ENCODE assay signal across 8 cellular contexts in genomic region chr16:636206-637080, GRCh38. TPM values are rescaled to one million over a fixed set of nuclear protein-coding genes. Genes with fewer than 3 reads are reported as not detected.
DNase-seq lines count a peak whose midpoint lies in the region; ATAC-seq and TF ChIP-seq lines count a peak whose summit lies in the region.

Gene METTL26 (minus strand): TSS chr16:636305. CDS start chr16:636290, 15 bp downstream.

- peak within 1 kb of the TSS; percentile 98 for H3K4me2 ChIP-seq in osteoblast (ENCODE audit: insufficient read depth, low read length)

- TF ChIP-seq CTCF in osteoblast (IDR thresholded peaks at IDR 0.05; ENCODE audit: extremely low read depth, low read depth, low read length) (no peak), testis (IDR thresholded peaks at IDR 0.05) (peak in 1 of 3 experiments; percentile 14)

- H3K27ac Mint-ChIP-seq in activated naive CD4-positive, alpha-beta T cell treated with anti-CD3 and anti-CD28 coated beads, Interleukin-2, amount 50 U/mL, for 72 hours = peak within 1 kb of the TSS; percentile 99 to 100

- peaks cover 4% of the 10 kb centered on the region for H4K20me1 ChIP-seq in osteoblast (ENCODE audit: insufficient read depth, low read length)

- 0 to 1% methylated on average over 26 to 83 of the region's 91 CpGs for WGBS in testis, 2 donors

- peak; percentile 65 for TF ChIP-seq POLR2A in GM10847 (IDR thresholded peaks at IDR 0.05; ENCODE audit: extremely low read depth, insufficient read length)
- TF ChIP-seq POLR2A in testis (IDR thresholded peaks at IDR 0.05) = peak; percentile 40

- H3K27ac ChIP-seq in osteoblast (ENCODE audit: low read depth, low read length) (peak within 1 kb of the TSS; percentile 86), testis (peak within 1 kb of the TSS; percentile 91 to 97)

- no peaks in the 10 kb centered on the region for H3K9me3 Mint-ChIP-seq in activated naive CD4-positive, alpha-beta T cell treated with anti-CD3 and anti-CD28 coated beads, Interleukin-2, amount 50 U/mL, for 72 hours

- H3K4me3 ChIP-seq in osteoblast (ENCODE audit: insufficient read depth, low read length) = peak within 1 kb of the TSS; percentile 90
- peak within 1 kb of the TSS; percentile 75 to 90 for H3K4me3 ChIP-seq in testis

- H3K79me2 ChIP-seq in osteoblast (ENCODE audit: insufficient read depth, low read length) = peaks cover 14% of the 10 kb centered on the region

- intact Hi-C loops in testis (cut with DNase I; ENCODE audit: low total_unique reads) = loop anchor here (10.0 kb wide), 1 partner anchor 52 kb away; no protein-coding TSS in a partner anchor

- DNase-seq in NCI-H1105 (lab: John Stamatoyannopoulos, UW) (peak; percentile 74), SKM-1 (lab: John Stamatoyannopoulos, UW; ENCODE audit: unreplicated experiment) (peak; percentile 87), glomerular visceral epithelial cell (ENCODE audit: extremely low spot score) (peak; percentile 91), osteoblast (ENCODE audit: insufficient read length, low spot score, missing footprints) (peak; percentile 100), testis (peak; percentile 98)
- DNase-seq in activated naive CD4-positive, alpha-beta T cell treated with anti-CD3 and anti-CD28 coated beads, Interleukin-2, amount 50 U/mL, for 72 hours (ENCODE audit: low spot score in 2 of 2) = peak; percentile 93 to 95

- H3K9me3 ChIP-seq in osteoblast (ENCODE audit: low read depth, low read length) (no peaks in the 10 kb centered on the region), testis (no peaks in the 10 kb centered on the region)

- peak; percentile 54 for ATAC-seq in HG02623 (IDR thresholded peaks at IDR 0.05; ENCODE audit: unreplicated experiment)
- peak; percentile 87 for ATAC-seq in activated naive CD4-positive, alpha-beta T cell treated with anti-CD3 and anti-CD28 coated beads, Interleukin-2, amount 50 U/mL, for 72 hours

- no peaks in the 10 kb centered on the region for H3K36me3 ChIP-seq in osteoblast (ENCODE audit: insufficient read depth, low read length)
- H3K36me3 ChIP-seq in testis (ENCODE audit: low read depth, missing control alignments) = no peaks in the 10 kb centered on the region

- peaks cover 6% of the 10 kb centered on the region for H3K4me1 ChIP-seq in osteoblast (ENCODE audit: insufficient read depth, low read length)
- peaks cover 20% of the 10 kb centered on the region for H3K4me1 ChIP-seq in testis

- H2AFZ ChIP-seq in osteoblast (ENCODE audit: low read length) = peak within 1 kb of the TSS; percentile 94

- H3K36me3 Mint-ChIP-seq in activated naive CD4-positive, alpha-beta T cell treated with anti-CD3 and anti-CD28 coated beads, Interleukin-2, amount 50 U/mL, for 72 hours = peaks cover 0 to 5% of the 10 kb centered on the region in 2 donors

- H3K27me3 ChIP-seq in osteoblast (ENCODE audit: insufficient read depth, low read length) (no peaks in the 10 kb centered on the region), testis (no peaks in the 10 kb centered on the region)

RNA-seq across cellular contexts. Expression of gene METTL26, which starts in this region (rescaled TPM):
- total RNA-seq in activated naive CD4-positive, alpha-beta T cell treated with anti-CD3 and anti-CD28 coated beads, Interleukin-2, amount 50 U/mL, for 72 hours = 100 to 1,000 TPM in 1 of 2 donors, 10 to 100 TPM in 1; 47.2 to 120 TPM
- total RNA-seq in osteoblast (72.8 and 76.0 TPM in 2 replicates), testis (100 to 1,000 TPM; 161 to 185 TPM)
- polyA plus RNA-seq in testis (ENCODE audit: insufficient read depth, low read depth, low replicate concordance) = 72.1 TPM

Comparison
In these comparisons a context has a peak if more than half of its experiments do, and no peak if none do; other contexts are left out.
1. Peak in every context shown above with its lines: DNase-seq, ATAC-seq, H3K4me3 ChIP-seq and H3K27ac ChIP-seq.